ENCODE assay signal across 8 cellular contexts in the genomic region with DNA sequence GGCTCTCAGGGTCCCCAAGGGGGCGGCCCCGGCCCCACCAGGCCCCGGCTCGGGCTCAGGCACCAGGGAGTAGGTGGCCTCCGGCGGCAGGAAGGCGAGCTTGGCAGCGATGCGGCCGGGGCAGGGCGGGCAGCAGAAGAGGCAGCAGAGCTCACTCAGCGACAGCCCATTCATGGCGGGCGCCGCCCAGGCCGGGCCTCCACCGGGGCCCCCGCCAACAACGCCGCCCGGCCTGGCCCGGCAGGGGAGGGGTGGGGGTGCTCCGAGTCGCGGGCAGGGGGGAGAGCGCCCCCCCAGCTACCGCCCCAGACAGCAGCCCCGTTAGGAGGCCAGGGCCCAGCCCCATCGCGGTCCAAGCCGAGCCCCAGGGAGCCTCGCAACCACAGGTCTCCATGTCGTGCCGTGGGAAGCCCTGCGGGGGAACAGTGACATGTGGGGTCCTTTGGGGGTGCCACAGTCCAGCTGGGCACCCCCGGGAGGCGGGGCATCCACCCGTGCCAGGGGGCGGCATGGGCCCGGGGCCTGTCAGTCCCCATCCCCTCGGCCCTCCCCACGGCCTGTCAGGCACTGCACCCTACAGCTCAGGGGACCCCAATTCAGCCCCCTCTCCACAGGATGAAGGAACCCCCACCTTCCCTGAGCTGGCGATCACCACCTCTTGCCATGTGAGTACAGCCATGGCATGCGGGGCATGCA. TPM values are rescaled to one million over a fixed set of nuclear protein-coding genes. Genes with fewer than 3 reads are reported as not detected.
DNase-seq lines count a peak whose midpoint lies in the region; ATAC-seq and TF ChIP-seq lines count a peak whose summit lies in the region.
"Not testable (repeated sequence)": the region's sequence is repeated elsewhere in the genome, so short reads cannot be mapped to it uniquely, and the experiment has no call there.

No MANE protein-coding gene starts in this region.

- peaks cover 41% of the 10 kb centered on the region for H3K4me1 Mint-ChIP-seq in CD8-positive, alpha-beta T cell (ENCODE audit: low read depth)
- H3K4me1 Mint-ChIP-seq in T-helper 2 cell treated with Interferon-gamma antibody and Interleukin-4, amounts not matched to agents 5 μg/mL and 100 μg/mL, for 36 hours (ENCODE audit: low read depth): peaks cover 26% of the 10 kb centered on the region
- H3K4me1 Mint-ChIP-seq in activated naive CD4-positive, alpha-beta T cell treated with anti-CD3 and anti-CD28 coated beads, Interleukin-2, amount 10 ng/mL, durations not matched to agents 7 days and 5 days: peaks cover 44% of the 10 kb centered on the region

- H3K4me1 ChIP-seq in CD8-positive, alpha-beta T cell (ENCODE audit: insufficient read depth, low read length): peaks cover 42% of the 10 kb centered on the region
- H3K4me1 ChIP-seq in colonic mucosa (peaks cover 10% of the 10 kb centered on the region), skeletal muscle tissue (ENCODE audit: control insufficient read depth in 3 of 3, insufficient read depth in 3 of 3, low read length in 3 of 3) (peaks cover 29 to 44% (median 30%) of the 10 kb centered on the region in 3 donors), transverse colon (peaks cover 24 to 43% (median 29%) of the 10 kb centered on the region in 4 donors)
- not testable (repeated sequence) for H3K4me1 ChIP-seq in right cardiac atrium (ENCODE audit: control insufficient read depth, insufficient read depth, low read length)

- in situ Hi-C loops in transverse colon (cut with MboI; ENCODE audit: low pct_ligation_motif_present in 1 of 4, low pct_unique_long_range_greater_than_20kb in 1 of 4, low sequenced_read_pairs in 3 of 4): not testable (repeated sequence)

- H3K9me3 ChIP-seq in CD8-positive, alpha-beta T cell (ENCODE audit: low read length); colonic mucosa; right cardiac atrium (ENCODE audit: control insufficient read depth, low read length); skeletal muscle tissue (ENCODE audit: control insufficient read depth in 3 of 3, low read length in 3 of 3); transverse colon: not testable (repeated sequence)

- peak overlapping the region; percentile 92 for H3K27ac ChIP-seq in CD8-positive, alpha-beta T cell (ENCODE audit: low read depth, low read length)
- H3K27ac ChIP-seq in colonic mucosa: peak overlapping the region; percentile 15
- peak overlapping the region; percentile 57 for H3K27ac ChIP-seq in right cardiac atrium (ENCODE audit: low read length)
- H3K27ac ChIP-seq in skeletal muscle tissue (ENCODE audit: low read depth, low read length): peak overlapping the region; percentile 69
- peak overlapping the region; percentile 85 to 95 (median 90) for H3K27ac ChIP-seq in transverse colon

- peak overlapping the region; percentile 100 for H3K4me3 Mint-ChIP-seq in CD8-positive, alpha-beta T cell
- peak overlapping the region; percentile 98 for H3K4me3 Mint-ChIP-seq in T-helper 2 cell treated with Interferon-gamma antibody and Interleukin-4, amounts not matched to agents 5 μg/mL and 100 μg/mL, for 36 hours
- peak overlapping the region; percentile 90 for H3K4me3 Mint-ChIP-seq in activated naive CD4-positive, alpha-beta T cell treated with anti-CD3 and anti-CD28 coated beads, Interleukin-2, amount 10 ng/mL, durations not matched to agents 7 days and 5 days

- not testable (repeated sequence) for TF ChIP-seq POLR2A in transverse colon (IDR thresholded peaks at IDR 0.05)

- peak in 2 of 7 experiments; percentile 20 to 49 for DNase-seq in CD8-positive, alpha-beta T cell
- not testable (repeated sequence) for DNase-seq in T-helper 2 cell treated with Interferon-gamma antibody and Interleukin-4, amounts not matched to agents 5 μg/mL and 100 μg/mL, for 36 hours (ENCODE audit: low spot score); activated naive CD4-positive, alpha-beta T cell treated with anti-CD3 and anti-CD28 coated beads, Interleukin-2, amount 10 ng/mL, durations not matched to agents 7 days and 5 days; colonic mucosa; right cardiac atrium; transverse colon
- DNase-seq in midbrain (lab: John Stamatoyannopoulos, UW): peak; percentile 54

- H3K27me3 ChIP-seq in CD8-positive, alpha-beta T cell (ENCODE audit: insufficient read depth, low read length); colonic mucosa; right cardiac atrium (ENCODE audit: control insufficient read depth, insufficient read depth); skeletal muscle tissue (ENCODE audit: control insufficient read depth in 3 of 3, insufficient read depth in 3 of 3, low read length in 3 of 3); transverse colon: not testable (repeated sequence)

- POLR2A ChIA-PET in CD8-positive, alpha-beta T cell (lab: Charles Lee): interaction anchor here (0.8 to 2.2 kb wide), 2 partner anchors 12 to 16 kb away, joined by 3 to 12 read pairs; no protein-coding TSS in a partner anchor

- not testable (repeated sequence) for H3K9ac ChIP-seq in colonic mucosa (ENCODE audit: low read depth in 2 of 2, low read length in 2 of 2)
- H3K9ac ChIP-seq in skeletal muscle tissue (ENCODE audit: low read depth in 1 of 3, low read length in 3 of 3): peak overlapping the region in 1 of 3 donors; percentile 16

- not testable (repeated sequence) for H3K27me3 Mint-ChIP-seq in CD8-positive, alpha-beta T cell (ENCODE audit: low read depth); T-helper 2 cell treated with Interferon-gamma antibody and Interleukin-4, amounts not matched to agents 5 μg/mL and 100 μg/mL, for 36 hours (ENCODE audit: low read depth); activated naive CD4-positive, alpha-beta T cell treated with anti-CD3 and anti-CD28 coated beads, Interleukin-2, amount 10 ng/mL, durations not matched to agents 7 days and 5 days

- not testable (repeated sequence) for TF ChIP-seq EP300 in transverse colon (IDR thresholded peaks at IDR 0.05; ENCODE audit: low read depth)

- intact Hi-C loops in CD8-positive, alpha-beta T cell (cut with DNase I, micrococcal nuclease): loop anchor here in 1 of 2 experiments (1.0 to 5.0 kb wide), 2 partner anchors 17 to 201 kb away; no protein-coding TSS in a partner anchor
- intact Hi-C loops in colonic mucosa (cut with DNase I); right cardiac atrium (cut with DNase I); transverse colon (cut with DNase I; ENCODE audit: low total_unique reads): not testable (repeated sequence)

- not testable (repeated sequence) for TF ChIP-seq CTCF in CD8-positive, alpha-beta T cell (IDR thresholded peaks at IDR 0.05); colonic mucosa (IDR thresholded peaks at IDR 0.05); transverse colon (IDR thresholded peaks at IDR 0.05)

- H3K27ac Mint-ChIP-seq in CD8-positive, alpha-beta T cell: peak overlapping the region; percentile 99
- peak overlapping the region; percentile 98 for H3K27ac Mint-ChIP-seq in T-helper 2 cell treated with Interferon-gamma antibody and Interleukin-4, amounts not matched to agents 5 μg/mL and 100 μg/mL, for 36 hours
- H3K27ac Mint-ChIP-seq in activated naive CD4-positive, alpha-beta T cell treated with anti-CD3 and anti-CD28 coated beads, Interleukin-2, amount 10 ng/mL, durations not matched to agents 7 days and 5 days: peak overlapping the region; percentile 90

- not testable (repeated sequence) for ATAC-seq in CD8-positive, alpha-beta T cell
- ATAC-seq in right cardiac atrium: peak in 1 of 2 donors; percentile 0

- CTCF ChIA-PET in CD8-positive, alpha-beta T cell (lab: Charles Lee): interaction anchor here (1.5 kb wide), 1 partner anchor 48 kb away, joined by 4 read pairs; no protein-coding TSS in a partner anchor
- CTCF ChIA-PET in activated naive CD4-positive, alpha-beta T cell treated with anti-CD3 and anti-CD28 coated beads, Interleukin-2, amount 10 ng/mL, durations not matched to agents 7 days and 5 days (lab: Charles Lee): not testable (repeated sequence)

- H3K36me3 ChIP-seq in CD8-positive, alpha-beta T cell (ENCODE audit: insufficient read depth, low read length); colonic mucosa; skeletal muscle tissue (ENCODE audit: control insufficient read depth in 3 of 3, insufficient read depth in 3 of 3, low read length in 3 of 3); transverse colon: not testable (repeated sequence)

- H3K9me3 Mint-ChIP-seq in CD8-positive, alpha-beta T cell; T-helper 2 cell treated with Interferon-gamma antibody and Interleukin-4, amounts not matched to agents 5 μg/mL and 100 μg/mL, for 36 hours; activated naive CD4-positive, alpha-beta T cell treated with anti-CD3 and anti-CD28 coated beads, Interleukin-2, amount 10 ng/mL, durations not matched to agents 7 days and 5 days: not testable (repeated sequence)

- peak overlapping the region; percentile 77 for H3K4me3 ChIP-seq in CD8-positive, alpha-beta T cell (ENCODE audit: low read depth, low read length)
- not testable (repeated sequence) for H3K4me3 ChIP-seq in colonic mucosa; skeletal muscle tissue (ENCODE audit: low read length in 3 of 3)
- peak overlapping the region; percentile 27 for H3K4me3 ChIP-seq in right cardiac atrium (ENCODE audit: low read length)
- peak overlapping the region in 1 of 4 donors; percentile 6 for H3K4me3 ChIP-seq in transverse colon

- H3K36me3 Mint-ChIP-seq in CD8-positive, alpha-beta T cell: peaks cover 33% of the 10 kb centered on the region
- H3K36me3 Mint-ChIP-seq in T-helper 2 cell treated with Interferon-gamma antibody and Interleukin-4, amounts not matched to agents 5 μg/mL and 100 μg/mL, for 36 hours (ENCODE audit: low read depth): peaks cover 26% of the 10 kb centered on the region
- peaks cover 37% of the 10 kb centered on the region for H3K36me3 Mint-ChIP-seq in activated naive CD4-positive, alpha-beta T cell treated with anti-CD3 and anti-CD28 coated beads, Interleukin-2, amount 10 ng/mL, durations not matched to agents 7 days and 5 days

- WGBS in right cardiac atrium: 58% methylated on average over 36 of the region's 44 CpGs
- WGBS in transverse colon (ENCODE audit: low coverage in 1 of 2), 2 donors: 80% methylated on average over 19 of the region's 44 CpGs; no CpG with 5 or more reads in 1 of the 2 donors

RNA-seq across cellular contexts. Expression of a gene that starts 3.8 kb away (rescaled TPM):
- 100 to 1,000 TPM; 204 TPM for total RNA-seq in CD8-positive, alpha-beta T cell
- total RNA-seq in colonic mucosa (10 to 100 TPM; 53.3 to 78.5 TPM), right cardiac atrium (10 to 100 TPM; 64.4 to 71.3 (median 68.3) TPM), skeletal muscle tissue (52.7 TPM), transverse colon (100 to 1,000 TPM in 3 of 4 donors, 10 to 100 TPM in 1; 90.0 to 179 (median 140) TPM)
- 96.0 TPM for polyA plus RNA-seq in right cardiac atrium

RNA-seq across cellular contexts. Expression of a gene that starts 18.2 kb away (rescaled TPM):
- total RNA-seq in CD8-positive, alpha-beta T cell: 10 to 100 TPM; 85.7 to 88.7 TPM
- total RNA-seq in colonic mucosa (10 to 100 TPM; 31.1 to 34.8 TPM), right cardiac atrium (10 to 100 TPM in 1 of 4 donors, 1 to 10 TPM in 3; 6.4 to 11.1 (median 7.3) TPM), skeletal muscle tissue (2.6 TPM), transverse colon (10 to 100 TPM in 3 of 4 donors, 1 to 10 TPM in 1; 9.0 to 18.3 (median 11.6) TPM)
- polyA plus RNA-seq in right cardiac atrium: 4.5 TPM

RNA-seq across cellular contexts. Expression of a gene that starts 23.7 kb away (rescaled TPM):
- 1 to 10 TPM; 6.4 to 7.3 TPM for total RNA-seq in CD8-positive, alpha-beta T cell
- total RNA-seq in colonic mucosa (10 to 100 TPM; 14.2 to 24.7 TPM), right cardiac atrium (1 to 10 TPM; 1.2 to 2.7 (median 2.0) TPM), skeletal muscle tissue (1.0 TPM), transverse colon (10 to 100 TPM; 18.7 to 73.2 (median 30.3) TPM)
- polyA plus RNA-seq in right cardiac atrium: 1.8 TPM

RNA-seq across cellular contexts. Expression of a gene that starts 23.7 kb away (rescaled TPM):
- total RNA-seq in CD8-positive, alpha-beta T cell: 10 to 100 TPM; 18.5 to 19.2 TPM
- total RNA-seq in colonic mucosa (10 to 100 TPM; 57.4 to 91.8 TPM), right cardiac atrium (10 to 100 TPM; 18.4 to 19.9 (median 18.9) TPM), skeletal muscle tissue (8.9 TPM), transverse colon (100 to 1,000 TPM in 1 of 4 donors, 10 to 100 TPM in 3; 25.1 to 119 (median 86.6) TPM)
- polyA plus RNA-seq in right cardiac atrium: 16.1 TPM

RNA-seq across cellular contexts. Expression of a gene that starts 33.3 kb away (rescaled TPM):
- 100 to 1,000 TPM; 143 to 152 TPM for total RNA-seq in CD8-positive, alpha-beta T cell
- total RNA-seq in colonic mucosa (10 to 100 TPM; 42.0 to 51.7 TPM), right cardiac atrium (10 to 100 TPM; 12.8 to 22.1 (median 17.4) TPM), skeletal muscle tissue (5.7 TPM), transverse colon (10 to 100 TPM; 36.0 to 95.0 (median 56.3) TPM)
- polyA plus RNA-seq in right cardiac atrium: 15.3 TPM

Comparison
In these comparisons a context has a peak if more than half of its experiments do, and no peak if none do; other contexts are left out.
1. H3K27ac ChIP-seq: peak in every context shown above with its lines; median percentile 92 in CD8-positive, alpha-beta T cell; 90 in transverse colon; 69 in skeletal muscle tissue; 57 in right cardiac atrium; 15 in colonic mucosa.